In genomic region chr10:32204606-32205005, GRCh38 we compare ENCODE assay signal across 12 cellular contexts.
DNase-seq lines count a peak whose midpoint lies in the region; ATAC-seq and TF ChIP-seq lines count a peak whose summit lies in the region.
"Had no signal": no experiment of that assay in that cellular context is flagged by ENCODE, and none has a peak within 500 bp of the region (broad histone marks: within the 10 kb centered on the region; RNA-seq: fewer than 3 reads in every experiment).

No MANE protein-coding gene starts in this region.

- H3K9me2 ChIP-seq in GM23338 (ENCODE audit: insufficient read depth), result no peaks in the 10 kb centered on the region

- H3K27ac ChIP-seq in RWPE2 (ENCODE audit: poor library complexity, severe bottlenecking), result peak overlapping the region; percentile 49
- no peak overlapping the region for H3K27ac ChIP-seq in lower lobe of right lung
- H3K27ac ChIP-seq in GM23338 (ENCODE audit: low read depth), result no peak overlapping the region
- H3K27ac ChIP-seq: BLaER1 treated with 17β-estradiol and CSF1 and Interleukin-3, amounts not matched to agents 10 nM and 100 nM had no signal

- peaks cover 5% of the 10 kb centered on the region for H3K4me1 Mint-ChIP-seq in T-helper 17 cell
- peaks cover 4% of the 10 kb centered on the region; the same call in 2 of the 3 replicates for H3K4me1 Mint-ChIP-seq in GM23338

- no peak overlapping the region for H3K4me3 ChIP-seq in RWPE2 (ENCODE audit: severe bottlenecking)
- no peak overlapping the region for H3K4me3 ChIP-seq in lower lobe of right lung
- H3K4me3 ChIP-seq in GM23338, result no peak overlapping the region
- H3K4me3 ChIP-seq in BE2C (ENCODE audit: low read depth, low read length), result no peak overlapping the region
- H3K4me3 ChIP-seq: BLaER1 treated with 17β-estradiol and CSF1 and Interleukin-3, amounts not matched to agents 10 nM and 100 nM; HAP-1 had no signal

- H3K27me3 ChIP-seq in RWPE2 (ENCODE audit: insufficient read depth, poor library complexity, severe bottlenecking) (no peaks in the 10 kb centered on the region), lower lobe of right lung (ENCODE audit: low read depth) (no peaks in the 10 kb centered on the region), GM23338 (ENCODE audit: insufficient read depth) (no peaks in the 10 kb centered on the region), BE2C (no peaks in the 10 kb centered on the region)
- H3K27me3 ChIP-seq: BLaER1 treated with 17β-estradiol and CSF1 and Interleukin-3, amounts not matched to agents 10 nM and 100 nM had no signal

- no peaks in the 10 kb centered on the region for H3F3A ChIP-seq in GM23338 (replicated peaks; ENCODE audit: low read depth)

- H3K9me3 ChIP-seq in RWPE2 (ENCODE audit: severe bottlenecking), result no peaks in the 10 kb centered on the region
- H3K9me3 ChIP-seq in lower lobe of right lung, result no peaks in the 10 kb centered on the region
- H3K9me3 ChIP-seq in T-helper 17 cell (ENCODE audit: control insufficient read depth, low read length, poor library complexity, severe bottlenecking), result no peaks in the 10 kb centered on the region
- H3K9me3 ChIP-seq in BE2C, result no peaks in the 10 kb centered on the region
- H3K9me3 ChIP-seq: HAP-1 had no signal

- TF ChIP-seq CTCF in RWPE2 (IDR thresholded peaks at IDR 0.05; ENCODE audit: poor library complexity, severe bottlenecking) (no peak), lower lobe of right lung (IDR thresholded peaks at IDR 0.05) (no peak), GM23338 (conservative IDR thresholded peaks at IDR 0.05; ENCODE audit: low read depth in 2 of 2) (no peak), BE2C (IDR thresholded peaks at IDR 0.05; ENCODE audit: low read depth, low read length) (no peak)

- H4K20me1 ChIP-seq in GM23338 (replicated peaks; ENCODE audit: insufficient read depth), result no peaks in the 10 kb centered on the region
- H4K20me1 ChIP-seq: BLaER1 treated with 17β-estradiol and CSF1 and Interleukin-3, amounts not matched to agents 10 nM and 100 nM had no signal

- peaks cover 5% of the 10 kb centered on the region for H3K4me1 ChIP-seq in RWPE2 (ENCODE audit: insufficient read depth, poor library complexity, severe bottlenecking)
- H3K4me1 ChIP-seq in lower lobe of right lung, result no peaks in the 10 kb centered on the region
- H3K4me1 ChIP-seq in GM23338 (ENCODE audit: insufficient read depth), result no peaks in the 10 kb centered on the region
- H3K4me1 ChIP-seq in BE2C, result no peaks in the 10 kb centered on the region
- H3K4me1 ChIP-seq: HAP-1 had no signal

- H3K4me3 Mint-ChIP-seq in T-helper 17 cell (no peak overlapping the region), GM23338 (no peak overlapping the region)
- H3K4me3 Mint-ChIP-seq: CD4-positive, CD25-positive, alpha-beta regulatory T cell had no signal

- peaks cover 6% of the 10 kb centered on the region; the same call in 2 of the 3 replicates for H3K9me3 Mint-ChIP-seq in GM23338

- H3K36me3 Mint-ChIP-seq in T-helper 17 cell (ENCODE audit: low read depth) (no peaks in the 10 kb centered on the region), GM23338 (ENCODE audit: low read depth) (no peaks in the 10 kb centered on the region)

- ATAC-seq in RWPE2 (ENCODE audit: low read depth) (no peak), lower lobe of right lung (no peak), T-helper 17 cell (no peak), GM23338 (no peak)

- H3K36me3 ChIP-seq in RWPE2 (ENCODE audit: low read depth) (no peaks in the 10 kb centered on the region), lower lobe of right lung (no peaks in the 10 kb centered on the region), GM23338 (ENCODE audit: insufficient read depth) (no peaks in the 10 kb centered on the region), BE2C (no peaks in the 10 kb centered on the region)
- H3K36me3 ChIP-seq: BLaER1 treated with 17β-estradiol and CSF1 and Interleukin-3, amounts not matched to agents 10 nM and 100 nM; HAP-1 had no signal

- H2AFZ ChIP-seq in GM23338, result no peak overlapping the region

- H3K27ac Mint-ChIP-seq in T-helper 17 cell (no peak overlapping the region), GM23338 (no peak overlapping the region)
- H3K27ac Mint-ChIP-seq: CD4-positive, CD25-positive, alpha-beta regulatory T cell had no signal

- no peaks in the 10 kb centered on the region for H3K79me2 ChIP-seq in GM23338 (replicated peaks; ENCODE audit: insufficient read depth)

- DNase-seq in AG20443 (ENCODE audit: low spot score), result peak; percentile 62
- DNase-seq in RWPE2 (ENCODE audit: low spot score), result no peak
- peak; percentile 59 for DNase-seq in fibroblast of gingiva (ENCODE audit: low read depth)
- no peak for DNase-seq in lower lobe of right lung
- DNase-seq in T-helper 17 cell, result no peak
- DNase-seq in GM23338 (ENCODE audit: low spot score), result no peak
- no peak for DNase-seq in BE2C
- DNase-seq: AML-193; CD4-positive, CD25-positive, alpha-beta regulatory T cell; DMS53 had no signal

- intact Hi-C loops in lower lobe of right lung (cut with DNase I), result no loop called here

- H3K4me2 ChIP-seq in GM23338, result no peak overlapping the region
- H3K4me2 ChIP-seq: BLaER1 treated with 17β-estradiol and CSF1 and Interleukin-3, amounts not matched to agents 10 nM and 100 nM had no signal

- H3K27me3 Mint-ChIP-seq in T-helper 17 cell (no peaks in the 10 kb centered on the region), GM23338 (ENCODE audit: insufficient read depth, low read depth, poor library complexity) (peaks cover 3% of the 10 kb centered on the region)

TF ChIP-seq in GM23338, 12 proteins besides CTCF, POLR2A, EP300 and RAD21 (continues in another document):
- TF ChIP-seq CREB1 (CRISPR knock-in tag; IDR thresholded peaks at IDR 0.05; ENCODE audit: low read depth) (no peak), EZH2phosphoT487 (IDR thresholded peaks at IDR 0.05; ENCODE audit: unreplicated experiment) (no peak), POLR2AphosphoS5 (IDR thresholded peaks at IDR 0.05; ENCODE audit: low read depth) (no peak), ZNF331 (CRISPR knock-in tag; IDR thresholded peaks at IDR 0.05; ENCODE audit: low read depth) (no peak), EZH2 (IDR thresholded peaks at IDR 0.05; ENCODE audit: low read depth, unreplicated experiment) (no peak), JUNB (IDR thresholded peaks at IDR 0.05; ENCODE audit: unreplicated experiment) (no peak), STAT1 (IDR thresholded peaks at IDR 0.05; ENCODE audit: unreplicated experiment) (no peak), ZNF114 (CRISPR knock-in tag; IDR thresholded peaks at IDR 0.05) (no peak), REST (IDR thresholded peaks at IDR 0.05; ENCODE audit: unreplicated experiment) (no peak)

Comparison
In these comparisons a context has a peak if more than half of its experiments do, and no peak if none do; other contexts are left out.
1. DNase-seq: peak in AG20443 (single experiment) and fibroblast of gingiva (single experiment); none in RWPE2 (single experiment), lower lobe of right lung (single experiment), T-helper 17 cell (0 of 3), GM23338 (single experiment) and BE2C (single experiment).